ENCODE assay signal across 2 cellular contexts in genomic region chr17:4965311-4965986, GRCh38.
A peak's percentile ranks its signal among the peaks of the same experiment; 100 is the strongest.
TF ChIP-seq lines count a peak whose summit lies in the region.

No MANE protein-coding gene starts in this region.

TF ChIP-seq in HEK293, 187 proteins besides CTCF, POLR2A, EP300 and RAD21:
- TF ChIP-seq ZNF335 (tag by site-specific recombination; conservative IDR thresholded peaks at IDR 0.05) (no peak), ZBTB11 (tag by site-specific recombination; conservative IDR thresholded peaks at IDR 0.05; ENCODE audit: low read depth) (0 out of 2 replicates have a peak, but pooled peaks have one; percentile 31), ZNF394 (tag by site-specific recombination; IDR thresholded peaks at IDR 0.05; ENCODE audit: borderline replicate concordance) (peak; percentile 74; the same call in 1 of the 2 replicates), ZNF623 (tag by site-specific recombination; IDR thresholded peaks at IDR 0.05) (peak; percentile 41; the same call in 1 of the 2 replicates), ZNF433 (tag by site-specific recombination; IDR thresholded peaks at IDR 0.05; ENCODE audit: low read depth) (0 out of 2 replicates have a peak, but pooled peaks have one; percentile 16), ZNF404 (tag by site-specific recombination; IDR thresholded peaks at IDR 0.05) (no peak), ZNF518A (tag by site-specific recombination; conservative IDR thresholded peaks at IDR 0.05; ENCODE audit: low read depth) (peak; percentile 55; the same call in 1 of the 2 replicates)

TF ChIP-seq in H1, 55 proteins besides CTCF, POLR2A, EP300 and RAD21:
- TF ChIP-seq SIX5 (IDR thresholded peaks at IDR 0.05; ENCODE audit: low read depth, low read length) (no peak), SIRT6 (IDR thresholded peaks at IDR 0.05; ENCODE audit: low read length) (no peak), CREB1 (IDR thresholded peaks at IDR 0.05) (no peak), SRF (IDR thresholded peaks at IDR 0.05; ENCODE audit: low read depth, low read length) (no peak), POU5F1 (IDR thresholded peaks at IDR 0.05; ENCODE audit: low read depth, low read length) (no peak), BRCA1 (IDR thresholded peaks at IDR 0.05; ENCODE audit: low read depth, low read length) (no peak), RXRA (IDR thresholded peaks at IDR 0.05; ENCODE audit: insufficient read depth, low read depth, low read length) (no peak), TAF1 (IDR thresholded peaks at IDR 0.05; ENCODE audit: low read depth, low read length) (no peak), CHD7 (IDR thresholded peaks at IDR 0.05; ENCODE audit: insufficient replicate concordance, low read length) (no peak), TEAD4 (IDR thresholded peaks at IDR 0.05; ENCODE audit: low read depth, low read length) (no peak), RFX5 (IDR thresholded peaks at IDR 0.05; ENCODE audit: borderline replicate concordance, low read depth, low read length) (no peak), RNF2 (IDR thresholded peaks at IDR 0.05; ENCODE audit: borderline replicate concordance, low read depth, low read length, missing control alignments, poor library complexity, severe bottlenecking) (no peak), BCL11A (IDR thresholded peaks at IDR 0.05; ENCODE audit: low read depth in 2 of 2, low read length in 2 of 2) (no peak), POLR2AphosphoS5 (IDR thresholded peaks at IDR 0.05; ENCODE audit: low read depth, low read length) (no peak), KDM4A (IDR thresholded peaks at IDR 0.05; ENCODE audit: low read depth, low read length, severe bottlenecking) (no peak), TBP (IDR thresholded peaks at IDR 0.05; ENCODE audit: low read depth, low read length) (no peak)
